Comparison of ENCODE assay signal across 29 cellular contexts in genomic region chr5:107764282-107764681, GRCh38.
"Had no signal": no experiment of that assay in that cellular context is flagged by ENCODE, and none has a peak within 500 bp of the region (broad histone marks: within the 10 kb centered on the region; RNA-seq: fewer than 3 reads in every experiment).

No MANE protein-coding gene starts in this region.

- H3K9me3 ChIP-seq: Peyer's patch, SJSA1 had no signal

- H3K36me3 ChIP-seq: Peyer's patch, SJSA1 had no signal

- DNase-seq: KG1, MM.1S, MV-4-11, NCI-H1092 treated with DMSO at 0.1 percent for 48 hours, NCI-H1105 treated with DMSO at 0.1 percent for 48 hours, NCI-H1417, NCI-H1436, NCI-H146, NCI-H1694, NCI-H187, NCI-H1930, NCI-H2029 treated with DMSO at 0.1 percent for 48 hours, NCI-H2081 treated with DMSO at 0.1 percent for 48 hours, NCI-H2107, NCI-H2171, NCI-H226, NCI-H446 treated with DMSO at 0.1 percent for 48 hours, NCI-H510A, NCI-H526, NCI-H69, NCI-H748 treated with DMSO at 0.1 percent for 48 hours, NCI-H82, Peyer's patch, Right ventricle myocardium superior, RPMI8226, SHP77 treated with DMSO at 0.1 percent for 48 hours, T-cell had no signal

- ATAC-seq: SK-N-SH treated with all-trans-retinoic acid at 6 μM for 48 hours, T-cell had no signal

- H3K27me3 ChIP-seq: Peyer's patch, SJSA1 had no signal

- H3K27ac ChIP-seq: Peyer's patch, SJSA1 had no signal

- H3K4me1 ChIP-seq: Peyer's patch, SJSA1 had no signal

- H3K4me3 ChIP-seq: Peyer's patch, SJSA1 had no signal
